In the genomic region with DNA sequence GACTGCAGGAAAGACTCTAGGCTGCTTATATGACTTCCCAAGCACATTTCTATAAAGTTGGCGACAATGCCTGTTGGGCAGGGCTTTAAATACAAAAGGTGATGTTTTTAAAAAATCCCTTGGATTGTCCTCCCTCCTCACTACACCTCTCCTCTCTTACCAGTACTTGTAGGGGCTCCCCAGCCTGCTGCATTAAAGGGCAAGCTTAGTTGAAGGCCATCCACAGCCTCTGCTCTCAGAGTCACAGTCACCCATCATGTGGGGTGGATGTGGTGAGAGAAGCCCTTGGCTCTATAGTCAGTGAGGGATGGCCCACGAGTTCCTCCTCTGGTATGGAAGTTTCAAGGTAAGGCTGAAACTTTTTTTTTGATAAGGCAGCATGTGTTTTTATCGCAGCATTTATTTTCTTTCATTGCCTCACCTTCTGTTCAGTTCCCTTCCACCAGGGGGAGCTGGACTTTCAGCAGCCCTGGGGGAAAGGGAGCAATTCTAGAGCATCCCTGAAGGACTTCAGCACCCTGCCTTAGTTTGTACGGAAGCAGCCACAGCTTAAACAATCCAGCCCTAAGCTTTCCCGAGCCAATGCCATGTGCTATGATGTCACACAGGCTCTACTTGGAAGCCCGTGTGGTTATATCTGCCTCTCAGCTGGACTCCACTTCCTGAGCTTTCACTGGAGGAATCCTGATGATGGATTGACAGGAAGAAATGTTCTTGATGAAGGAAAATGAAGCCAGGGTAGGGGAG, we compare ENCODE assay signal across 8 cellular contexts.
DNase-seq lines count a peak whose midpoint lies in the region; ATAC-seq and TF ChIP-seq lines count a peak whose summit lies in the region.

No MANE protein-coding gene starts in this region.

- intact Hi-C loops in activated CD4-positive, alpha-beta T cell treated with anti-CD3 and anti-CD28 coated beads, Interleukin-2, amount 10 ng/mL, durations not matched to agents 24 days and 14 days (cut with micrococcal nuclease) = loop anchor here (2.0 to 5.0 kb wide), 2 partner anchors 195 to 952 kb away; partner anchors contain the start of gene COL1A2

- H3K4me3 Mint-ChIP-seq in activated CD4-positive, alpha-beta T cell treated with anti-CD3 and anti-CD28 coated beads, Interleukin-2, amount 10 ng/mL, durations not matched to agents 24 days and 14 days = no peak overlapping the region

- no peak overlapping the region for H3K4me3 ChIP-seq in fibroblast of the aortic adventitia (ENCODE audit: low read depth, low read length)

- H3K9me3 Mint-ChIP-seq in activated CD4-positive, alpha-beta T cell treated with anti-CD3 and anti-CD28 coated beads, Interleukin-2, amount 10 ng/mL, durations not matched to agents 24 days and 14 days = no peaks in the 10 kb centered on the region

- peak; percentile 67 for TF ChIP-seq CTCF in fibroblast of the aortic adventitia (IDR thresholded peaks at IDR 0.05; ENCODE audit: insufficient read depth, low read length)

- H3K36me3 Mint-ChIP-seq in activated CD4-positive, alpha-beta T cell treated with anti-CD3 and anti-CD28 coated beads, Interleukin-2, amount 10 ng/mL, durations not matched to agents 24 days and 14 days (ENCODE audit: low read depth) = no peaks in the 10 kb centered on the region

- H3K4me1 Mint-ChIP-seq in activated CD4-positive, alpha-beta T cell treated with anti-CD3 and anti-CD28 coated beads, Interleukin-2, amount 10 ng/mL, durations not matched to agents 24 days and 14 days = no peaks in the 10 kb centered on the region

- H3K27me3 Mint-ChIP-seq in activated CD4-positive, alpha-beta T cell treated with anti-CD3 and anti-CD28 coated beads, Interleukin-2, amount 10 ng/mL, durations not matched to agents 24 days and 14 days = peaks cover 2% of the 10 kb centered on the region

- H3K27ac Mint-ChIP-seq in activated CD4-positive, alpha-beta T cell treated with anti-CD3 and anti-CD28 coated beads, Interleukin-2, amount 10 ng/mL, durations not matched to agents 24 days and 14 days = no peak overlapping the region

- DNase-seq in activated effector memory CD4-positive, alpha-beta T cell treated with anti-CD3 and anti-CD28 coated beads, Interleukin-2, amount 50 U/mL, for 16 hours = peak; percentile 69
- DNase-seq in activated effector memory CD4-positive, alpha-beta T cell treated with Interleukin-2 at 50 U/mL for 16 hours = no peak
- DNase-seq in LoVo (ENCODE audit: low spot score) (peak; percentile 46), fibroblast of the aortic adventitia (ENCODE audit: low read depth) (peak; percentile 31), cerebellar nuclear complex (lab: John Stamatoyannopoulos, UW) (no peak)
- DNase-seq in activated CD4-positive, alpha-beta T cell treated with anti-CD3 and anti-CD28 coated beads, Interleukin-2, amount 10 ng/mL, durations not matched to agents 24 days and 14 days = peak; percentile 81
- DNase-seq in stimulated activated CD4-positive, alpha-beta T cell treated with anti-CD3 and anti-CD28 coated beads, Interleukin-2, amount 100 ng/mL, for 24 hours = peak; percentile 39 to 40

- ATAC-seq in GM21786 (IDR thresholded peaks at IDR 0.05; ENCODE audit: unreplicated experiment) = peak; percentile 71

Comparison
In these comparisons a context has a peak if more than half of its experiments do, and no peak if none do; other contexts are left out.
1. DNase-seq: peak in activated effector memory CD4-positive, alpha-beta T cell treated with anti-CD3 and anti-CD28 coated beads, Interleukin-2, amount 50 U/mL, for 16 hours (single experiment), LoVo (single experiment), activated CD4-positive, alpha-beta T cell treated with anti-CD3 and anti-CD28 coated beads, Interleukin-2, amount 10 ng/mL, durations not matched to agents 24 days and 14 days (single experiment), fibroblast of the aortic adventitia (single experiment) and stimulated activated CD4-positive, alpha-beta T cell treated with anti-CD3 and anti-CD28 coated beads, Interleukin-2, amount 100 ng/mL, for 24 hours (2 of 2); none in activated effector memory CD4-positive, alpha-beta T cell treated with Interleukin-2 at 50 U/mL for 16 hours (single experiment) and cerebellar nuclear complex (0 of 2).